Comparison of ENCODE assay signal across 17 cellular contexts in genomic region chr10:24485299-24485698, GRCh38.
A peak's percentile ranks its signal among the peaks of the same experiment; 100 is the strongest.
DNase-seq lines count a peak whose midpoint lies in the region; ATAC-seq and TF ChIP-seq lines count a peak whose summit lies in the region.
"Had no signal": no experiment of that assay in that cellular context is flagged by ENCODE, and none has a peak within 500 bp of the region (broad histone marks: within the 10 kb centered on the region; RNA-seq: fewer than 3 reads in every experiment).

No MANE protein-coding gene starts in this region.

- no peak for TF ChIP-seq POLR2A in stomach (IDR thresholded peaks at IDR 0.05)

- 43% methylated on average over 5 of the region's 5 CpGs for WGBS in liver
- 43 to 67% (median 62%) methylated on average over 5 of the region's 5 CpGs for WGBS in stomach, 5 donors

- H3K27me3 ChIP-seq in A673 (replicated peaks; ENCODE audit: insufficient read depth, low read depth, low read length, poor library complexity) (no peaks in the 10 kb centered on the region), RWPE2 (ENCODE audit: insufficient read depth, poor library complexity, severe bottlenecking) (no peaks in the 10 kb centered on the region), liver (ENCODE audit: control insufficient read depth in 4 of 4, insufficient read depth in 4 of 4, low read length in 3 of 4) (no peaks in the 10 kb centered on the region), stomach (no peaks in the 10 kb centered on the region), left lung (no peaks in the 10 kb centered on the region)

- H3K36me3 ChIP-seq in A673 (ENCODE audit: insufficient read depth, low read length, poor library complexity, severe bottlenecking) (peaks cover 28% of the 10 kb centered on the region), RWPE2 (ENCODE audit: low read depth) (peaks cover 18% of the 10 kb centered on the region), liver (ENCODE audit: control insufficient read depth in 4 of 4, insufficient read depth in 3 of 4, low read depth in 1 of 4, low read length in 3 of 4) (peaks cover 1 to 18% (median 10%) of the 10 kb centered on the region in 4 donors), stomach (peaks cover 0 to 21% (median 9%) of the 10 kb centered on the region in 4 donors), left lung (no peaks in the 10 kb centered on the region)

- POLR2A ChIA-PET in A673 (lab: Charles Lee; ENCODE audit: low non-redundant PET) = interaction anchor here (0.5 kb wide), 1 partner anchor 742 kb away, joined by 4 read pairs; no protein-coding TSS in a partner anchor

- no peak for TF ChIP-seq EP300 in stomach (IDR thresholded peaks at IDR 0.05)

- DNase-seq in A673 (ENCODE audit: low spot score) = no peak
- no peak for DNase-seq in RWPE2 (ENCODE audit: low spot score)
- DNase-seq in stomach = no peak
- no peak for DNase-seq in activated naive CD4-positive, alpha-beta T cell treated with anti-CD3 and anti-CD28 coated beads, Interleukin-2, amount 50 U/mL, for 16 hours
- no peak for DNase-seq in NOMO-1 treated with dmso at 0.1 percent for 144 hours (lab: John Stamatoyannopoulos, UW; ENCODE audit: unreplicated experiment)
- DNase-seq in stimulated activated CD4-positive, alpha-beta T cell treated with anti-CD3 and anti-CD28 coated beads, Interleukin-2, amount 100 ng/mL, for 48 hours = no peak
- DNase-seq in left lung = no peak
- DNase-seq: CD4-positive, CD25-positive, alpha-beta regulatory T cell; DMS79 treated with DMSO at 0.1 percent for 48 hours; H7; NCI-H1092; NCI-H69; NK-92 treated with Interleukin-12 subunit alpha and Interleukin-12 subunit beta, amount 100 ng/mL, for 24 hours; PC-9; SHP77 had no signal

- CTCF ChIA-PET in A673 (lab: Charles Lee) = no interaction called here

- no peaks in the 10 kb centered on the region for H3K9me3 ChIP-seq in A673 (ENCODE audit: low read depth, low read length, poor library complexity, severe bottlenecking)
- no peaks in the 10 kb centered on the region for H3K9me3 ChIP-seq in RWPE2 (ENCODE audit: severe bottlenecking)
- no peaks in the 10 kb centered on the region for H3K9me3 ChIP-seq in liver (ENCODE audit: control insufficient read depth in 4 of 4, low read length in 3 of 4)
- H3K9me3 ChIP-seq in stomach = no peaks in the 10 kb centered on the region
- no peaks in the 10 kb centered on the region for H3K9me3 ChIP-seq in left lung
- H3K9me3 ChIP-seq: A549 had no signal

- H3K4me1 ChIP-seq in A673 (ENCODE audit: insufficient read depth, low read length, poor library complexity, severe bottlenecking) = peaks cover 47% of the 10 kb centered on the region
- peaks cover 34% of the 10 kb centered on the region for H3K4me1 ChIP-seq in RWPE2 (ENCODE audit: insufficient read depth, poor library complexity, severe bottlenecking)
- H3K4me1 ChIP-seq in liver (ENCODE audit: control insufficient read depth in 4 of 4, insufficient read depth in 4 of 4, low read length in 3 of 4) = peaks cover 0 to 13% (median 2%) of the 10 kb centered on the region in 4 donors
- H3K4me1 ChIP-seq in stomach = peaks cover 0 to 45% (median 14%) of the 10 kb centered on the region in 4 donors
- H3K4me1 ChIP-seq in left lung = peaks cover 0 to 18% of the 10 kb centered on the region in 2 donors

- BruUV-seq in A673 (replicated peaks; lab: Mats Ljungman, UMichigan) = no TSS peak

- no peak for TF ChIP-seq RAD21 in liver (IDR thresholded peaks at IDR 0.05)

- no peak for TF ChIP-seq CTCF in A673 (conservative IDR thresholded peaks at IDR 0.05; ENCODE audit: low read depth, low read length)
- TF ChIP-seq CTCF in RWPE2 (IDR thresholded peaks at IDR 0.05; ENCODE audit: poor library complexity, severe bottlenecking) = no peak
- TF ChIP-seq CTCF in liver (IDR thresholded peaks at IDR 0.05; ENCODE audit: low read depth, low read length, missing input control) = no peak
- TF ChIP-seq CTCF in stomach (IDR thresholded peaks at IDR 0.05) = no peak
- no peak for TF ChIP-seq CTCF in left lung (IDR thresholded peaks at IDR 0.05)

- H3K27ac ChIP-seq in A673 (ENCODE audit: low read depth, low read length, poor library complexity, severe bottlenecking) (peak overlapping the region; percentile 61), RWPE2 (ENCODE audit: poor library complexity, severe bottlenecking) (peak overlapping the region; percentile 96), liver (ENCODE audit: low read depth in 1 of 2, low read length in 2 of 2) (no peak overlapping the region), stomach (peak overlapping the region in 4 of 5 donors; percentile 52 to 86 (median 75)), left lung (peak overlapping the region in 1 of 2 donors; percentile 30)

- H3K4me3 ChIP-seq in A673 (ENCODE audit: low read depth, low read length, poor library complexity, severe bottlenecking) = no peak overlapping the region
- no peak overlapping the region for H3K4me3 ChIP-seq in RWPE2 (ENCODE audit: severe bottlenecking)
- no peak overlapping the region for H3K4me3 ChIP-seq in liver (ENCODE audit: low read depth in 1 of 3, low read length in 3 of 3)
- no peak overlapping the region for H3K4me3 ChIP-seq in stomach
- no peak overlapping the region for H3K4me3 ChIP-seq in left lung
- H3K4me3 ChIP-seq: A549, PC-9 had no signal

- intact Hi-C loops in A673 (cut with micrococcal nuclease; ENCODE audit: unreplicated experiment) (no loop called here), stomach (cut with DNase I; ENCODE audit: low total_unique reads) (no loop called here), left lung (cut with DNase I) (no loop called here)

- H3K9ac ChIP-seq in liver (ENCODE audit: low read depth in 1 of 2, low read length in 2 of 2) = no peak overlapping the region

- no peak for ATAC-seq in RWPE2 (ENCODE audit: low read depth)
- ATAC-seq in left lung = no peak
- ATAC-seq: A549 had no signal

TF ChIP-seq in liver, 16 proteins besides CTCF, POLR2A, EP300 and RAD21:
- TF ChIP-seq GABPA (IDR thresholded peaks at IDR 0.05 in 1 of 2, conservative IDR thresholded peaks at IDR 0.05 in 1 of 2) = no peak
- no peak for TF ChIP-seq MAX (IDR thresholded peaks at IDR 0.05)
- TF ChIP-seq NR2F2 (IDR thresholded peaks at IDR 0.05) = peak; percentile 71
- TF ChIP-seq JUND (IDR thresholded peaks at IDR 0.05) = no peak
- TF ChIP-seq FOXA1 (IDR thresholded peaks at IDR 0.05) = no peak
- TF ChIP-seq RXRA (IDR thresholded peaks at IDR 0.05) = peak in 1 of 2 donors; percentile 29
- no peak for TF ChIP-seq EGR1 (IDR thresholded peaks at IDR 0.05; ENCODE audit: low read depth in 2 of 2)
- TF ChIP-seq SP1 (IDR thresholded peaks at IDR 0.05) = no peak
- TF ChIP-seq, protein P1, sequence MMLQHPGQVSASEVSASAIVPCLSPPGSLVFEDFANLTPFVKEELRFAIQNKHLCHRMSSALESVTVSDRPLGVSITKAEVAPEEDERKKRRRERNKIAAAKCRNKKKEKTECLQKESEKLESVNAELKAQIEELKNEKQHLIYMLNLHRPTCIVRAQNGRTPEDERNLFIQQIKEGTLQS (IDR thresholded peaks at IDR 0.05) = no peak
- peak in 1 of 2 donors; percentile 44 for TF ChIP-seq HNF4A (conservative IDR thresholded peaks at IDR 0.05)
- TF ChIP-seq TAF1 (conservative IDR thresholded peaks at IDR 0.05) = no peak
- no peak for TF ChIP-seq REST (IDR thresholded peaks at IDR 0.05)
- no peak for TF ChIP-seq FOXA2 (IDR thresholded peaks at IDR 0.05)
- TF ChIP-seq HNF4G (IDR thresholded peaks at IDR 0.05) = no peak
- TF ChIP-seq YY1 (IDR thresholded peaks at IDR 0.05) = no peak

Comparison
In these comparisons a context has a peak if more than half of its experiments do, and no peak if none do; other contexts are left out.
1. H3K27ac ChIP-seq: peak in A673 (single experiment), RWPE2 (single experiment) and stomach (4 of 5); none in liver (0 of 2).